ENCODE assay signal across 27 cellular contexts in genomic region chr1:64712049-64712448, GRCh38.
"Had no signal": no experiment of that assay in that cellular context is flagged by ENCODE, and none has a peak within 500 bp of the region (broad histone marks: within the 10 kb centered on the region; RNA-seq: fewer than 3 reads in every experiment).

No MANE protein-coding gene starts in this region.

- H3K9me3 ChIP-seq: left ventricle myocardium inferior, neutrophil, right atrium auricular region, right lobe of liver, tibial nerve, upper lobe of left lung, vagina had no signal

- H3K4me1 Mint-ChIP-seq: mesothelial cell of epicardium; natural killer cell; nephron progenitor cell; neural progenitor cell; stimulated activated memory B cell treated with anti-CD40 and anti-IgM and Interleukin-4, amounts not matched to agents 10 μg/mL and 1 μg/mL and 100 μg/mL, for 72 hours; stimulated activated naive CD8-positive, alpha-beta T cell treated with anti-CD3 and anti-CD28 coated beads, Interleukin-15, amount 100 ng/mL, for 72 hours had no signal

- ATAC-seq: natural killer cell; right lobe of liver; stimulated activated memory B cell treated with anti-CD40 and anti-IgM and Interleukin-4, amounts not matched to agents 10 μg/mL and 1 μg/mL and 100 μg/mL, for 72 hours; stimulated activated naive CD8-positive, alpha-beta T cell treated with anti-CD3 and anti-CD28 coated beads, Interleukin-15, amount 100 ng/mL, for 72 hours had no signal

- H3K9ac ChIP-seq: neural progenitor cell, parathyroid adenoma had no signal

- H3K27ac ChIP-seq: left ventricle myocardium inferior, neural progenitor cell, neutrophil, parathyroid adenoma, right atrium auricular region, right lobe of liver, tibial nerve, upper lobe of left lung, vagina had no signal

- H3K27ac Mint-ChIP-seq: mesothelial cell of epicardium; natural killer cell; nephron progenitor cell; neural progenitor cell; stimulated activated memory B cell treated with anti-CD40 and anti-IgM and Interleukin-4, amounts not matched to agents 10 μg/mL and 1 μg/mL and 100 μg/mL, for 72 hours; stimulated activated naive CD8-positive, alpha-beta T cell treated with anti-CD3 and anti-CD28 coated beads, Interleukin-15, amount 100 ng/mL, for 72 hours had no signal

- DNase-seq: hippocampal formation; islet precursor cell; left ventricle myocardium inferior; mesendoderm; naive B cell; natural killer cell; nephron progenitor cell; occipital lobe; right lobe of liver; stimulated activated CD4-positive, alpha-beta T cell treated with anti-CD3 and anti-CD28 coated beads, Interleukin-1b, Interleukin-23, amount 100 ng/mL, for 48 hours; stimulated activated CD4-positive, alpha-beta T cell treated with anti-CD3 and anti-CD28 coated beads, Interleukin-2, amount 100 ng/mL, for 48 hours; stimulated activated CD4-positive, alpha-beta T cell treated with anti-CD3 and anti-CD28 coated beads, Interleukin-4, amount 100 ng/mL, for 4 hours; stimulated activated CD8-positive, alpha-beta memory T cell treated with anti-CD3 and anti-CD28 coated beads, Interleukin-4, amount 100 ng/mL, for 48 hours; stimulated activated naive CD4-positive, alpha-beta T cell treated with Interleukin-2 at 50 U/mL for 16 hours; stimulated activated naive CD8-positive, alpha-beta T cell treated with anti-CD3 and anti-CD28 coated beads, Interleukin-15, amount 100 ng/mL, for 72 hours; substantia nigra; upper lobe of left lung had no signal

- H3K4me3 ChIP-seq: left ventricle myocardium inferior, lung, neural progenitor cell, right atrium auricular region, right lobe of liver, smooth muscle cell, tibial nerve, upper lobe of left lung, vagina had no signal

- H3K27me3 ChIP-seq: neural progenitor cell, neutrophil, right atrium auricular region, tibial nerve, upper lobe of left lung, vagina had no signal

- H3K4me1 ChIP-seq: left ventricle myocardium inferior, neural progenitor cell, parathyroid adenoma, right atrium auricular region, right lobe of liver, tibial nerve, upper lobe of left lung, vagina had no signal

- H3K4me3 Mint-ChIP-seq: mesothelial cell of epicardium; naive B cell; natural killer cell; nephron progenitor cell; neural progenitor cell; stimulated activated memory B cell treated with anti-CD40 and anti-IgM and Interleukin-4, amounts not matched to agents 10 μg/mL and 1 μg/mL and 100 μg/mL, for 72 hours; stimulated activated naive CD8-positive, alpha-beta T cell treated with anti-CD3 and anti-CD28 coated beads, Interleukin-15, amount 100 ng/mL, for 72 hours had no signal

- H3K9me3 Mint-ChIP-seq: mesothelial cell of epicardium; natural killer cell; stimulated activated memory B cell treated with anti-CD40 and anti-IgM and Interleukin-4, amounts not matched to agents 10 μg/mL and 1 μg/mL and 100 μg/mL, for 72 hours; stimulated activated naive CD8-positive, alpha-beta T cell treated with anti-CD3 and anti-CD28 coated beads, Interleukin-15, amount 100 ng/mL, for 72 hours had no signal

- H3K36me3 ChIP-seq: left ventricle myocardium inferior, neural progenitor cell, neutrophil, right atrium auricular region, right lobe of liver, tibial nerve, upper lobe of left lung, vagina had no signal

- H3K36me3 Mint-ChIP-seq: mesothelial cell of epicardium; naive B cell; natural killer cell; neural progenitor cell; stimulated activated memory B cell treated with anti-CD40 and anti-IgM and Interleukin-4, amounts not matched to agents 10 μg/mL and 1 μg/mL and 100 μg/mL, for 72 hours had no signal
